ENCODE assay signal across 38 cellular contexts in genomic region chr11:5556596-5557188, GRCh38. TPM values are rescaled to one million over a fixed set of nuclear protein-coding genes. Genes with fewer than 3 reads are reported as not detected.
"Had no signal": no experiment of that assay in that cellular context is flagged by ENCODE, and none has a peak within 500 bp of the region (broad histone marks: within the 10 kb centered on the region; RNA-seq: fewer than 3 reads in every experiment).

No MANE protein-coding gene starts in this region.

- H3K4me1 Mint-ChIP-seq: activated CD4-positive, alpha-beta T cell treated with anti-CD3 and anti-CD28 coated beads for 36 hours; activated CD4-positive, alpha-beta T cell treated with anti-CD3 and anti-CD28 coated beads, Interleukin-2, amount 10 ng/mL, durations not matched to agents 7 days and 5 days; activated naive CD4-positive, alpha-beta T cell treated with anti-CD3 and anti-CD28 coated beads, Interleukin-2, amount 50 U/mL, for 24 hours; activated naive CD8-positive, alpha-beta T cell treated with anti-CD3 and anti-CD28 coated beads, Interleukin-2, amount 10 ng/mL, durations not matched to agents 7 days and 5 days; brain; T-cell had no signal

- H3K4me3 Mint-ChIP-seq: activated CD4-positive, alpha-beta T cell treated with anti-CD3 and anti-CD28 coated beads for 36 hours; activated CD4-positive, alpha-beta T cell treated with anti-CD3 and anti-CD28 coated beads, Interleukin-2, amount 10 ng/mL, durations not matched to agents 7 days and 5 days; activated CD8-positive, alpha-beta T cell treated with anti-CD3 and anti-CD28 coated beads, Interleukin-2, amount 10 ng/mL, durations not matched to agents 7 days and 5 days; activated naive CD4-positive, alpha-beta T cell treated with anti-CD3 and anti-CD28 coated beads, Interleukin-2, amount 50 U/mL, for 24 hours; activated naive CD8-positive, alpha-beta T cell treated with anti-CD3 and anti-CD28 coated beads, Interleukin-2, amount 10 ng/mL, durations not matched to agents 7 days and 5 days; activated T-cell treated with anti-CD3 and anti-CD28 coated beads, Interleukin-2, amount 50 U/mL, for 24 hours; brain; T-cell; T-helper 17 cell had no signal

- DNase-seq: activated CD4-positive, alpha-beta T cell treated with anti-CD3 and anti-CD28 coated beads for 36 hours; activated CD4-positive, alpha-beta T cell treated with anti-CD3 and anti-CD28 coated beads, Interleukin-2, amount 10 ng/mL, durations not matched to agents 7 days and 5 days; activated CD4-positive, alpha-beta T cell treated with anti-CD3 and anti-CD28 coated beads, Interleukin-2, amount 50 U/mL, for 48 hours; activated CD8-positive, alpha-beta T cell treated with anti-CD3 and anti-CD28 coated beads, Interleukin-2, amount 10 ng/mL, durations not matched to agents 7 days and 5 days; activated gamma-delta T cell; activated naive CD4-positive, alpha-beta T cell treated with Interleukin-2 at 50 U/mL for 16 hours; activated naive CD8-positive, alpha-beta T cell treated with anti-CD3 and anti-CD28 coated beads, Interleukin-2, amount 10 ng/mL, durations not matched to agents 7 days and 5 days; activated T-cell treated with anti-CD3 and anti-CD28 coated beads, Interleukin-2, amount 50 U/mL, for 24 hours; caudate nucleus; cerebellar nuclear complex; Karpas-422; NCI-H1048; NCI-H1105 treated with DMSO at 0.1 percent for 48 hours; NCI-H1436; NCI-H1694; NCI-H1930; NCI-H345; NCI-H524 treated with DMSO at 0.1 percent for 48 hours; PC-3; SIG-M5; T-cell; T-helper 17 cell; T-helper 9 cell had no signal

- FAIRE-seq: bronchial epithelial cell, RCC 7860, TTC549 had no signal

- H3K9me3 Mint-ChIP-seq: activated CD4-positive, alpha-beta T cell treated with anti-CD3 and anti-CD28 coated beads, Interleukin-2, amount 10 ng/mL, durations not matched to agents 7 days and 5 days; activated naive CD4-positive, alpha-beta T cell treated with anti-CD3 and anti-CD28 coated beads, Interleukin-2, amount 50 U/mL, for 24 hours; activated naive CD8-positive, alpha-beta T cell treated with anti-CD3 and anti-CD28 coated beads, Interleukin-2, amount 10 ng/mL, durations not matched to agents 7 days and 5 days; activated T-cell treated with anti-CD3 and anti-CD28 coated beads, Interleukin-2, amount 50 U/mL, for 24 hours; activated T-helper 2 cell treated with anti-CD3 and anti-CD28 coated beads, Interferon-gamma antibody, Interleukin-2, Interleukin-4, amounts not matched to agents 10 μg/mL and 5 μg/mL and 100 μg/mL, durations not matched to agents 14 hours and 24 hours and 36 hours; brain; T-cell had no signal

- H3K27ac ChIP-seq: RWPE1 had no signal

- H3K27me3 Mint-ChIP-seq: activated naive CD4-positive, alpha-beta T cell treated with anti-CD3 and anti-CD28 coated beads, Interleukin-2, amount 50 U/mL, for 24 hours; activated T-cell treated with anti-CD3 and anti-CD28 coated beads, Interleukin-2, amount 50 U/mL, for 24 hours had no signal

- H3K27ac Mint-ChIP-seq: activated CD4-positive, alpha-beta T cell treated with anti-CD3 and anti-CD28 coated beads for 36 hours; activated CD4-positive, alpha-beta T cell treated with anti-CD3 and anti-CD28 coated beads, Interleukin-2, amount 10 ng/mL, durations not matched to agents 7 days and 5 days; activated CD8-positive, alpha-beta T cell treated with anti-CD3 and anti-CD28 coated beads, Interleukin-2, amount 10 ng/mL, durations not matched to agents 7 days and 5 days; activated naive CD4-positive, alpha-beta T cell treated with anti-CD3 and anti-CD28 coated beads, Interleukin-2, amount 50 U/mL, for 24 hours; activated naive CD8-positive, alpha-beta T cell treated with anti-CD3 and anti-CD28 coated beads, Interleukin-2, amount 10 ng/mL, durations not matched to agents 7 days and 5 days; activated T-cell treated with anti-CD3 and anti-CD28 coated beads, Interleukin-2, amount 50 U/mL, for 24 hours; activated T-helper 2 cell treated with anti-CD3 and anti-CD28 coated beads, Interferon-gamma antibody, Interleukin-2, Interleukin-4, amounts not matched to agents 10 μg/mL and 5 μg/mL and 100 μg/mL, durations not matched to agents 14 hours and 24 hours and 36 hours; brain; T-cell; T-helper 17 cell had no signal

- ATAC-seq: activated CD4-positive, alpha-beta T cell treated with anti-CD3 and anti-CD28 coated beads for 36 hours; activated CD4-positive, CD25-positive, alpha-beta regulatory T cell treated with anti-CD3 and anti-CD28 coated beads, Interleukin-2, amount 50 U/mL, for 24 hours; activated CD8-positive, alpha-beta T cell treated with anti-CD3 and anti-CD28 coated beads, Interleukin-2, amount 10 ng/mL, durations not matched to agents 7 days and 5 days; PC-3; Right ventricle myocardium inferior; SK-N-SH treated with all-trans-retinoic acid at 6 μM for 48 hours; T-cell; T-helper 17 cell had no signal

- H3K36me3 Mint-ChIP-seq: activated naive CD4-positive, alpha-beta T cell treated with anti-CD3 and anti-CD28 coated beads, Interleukin-2, amount 50 U/mL, for 24 hours; activated naive CD8-positive, alpha-beta T cell treated with anti-CD3 and anti-CD28 coated beads, Interleukin-2, amount 10 ng/mL, durations not matched to agents 7 days and 5 days; brain had no signal

RNA-seq across cellular contexts. Expression of gene OR52H1, which starts 8.4 kb away (rescaled TPM):
- total RNA-seq: activated CD4-positive, alpha-beta T cell treated with anti-CD3 and anti-CD28 coated beads for 36 hours; activated CD8-positive, alpha-beta T cell treated with anti-CD3 and anti-CD28 coated beads, Interleukin-2, amount 10 ng/mL, durations not matched to agents 7 days and 5 days; activated naive CD8-positive, alpha-beta T cell treated with anti-CD3 and anti-CD28 coated beads, Interleukin-2, amount 10 ng/mL, durations not matched to agents 7 days and 5 days; activated T-helper 2 cell treated with anti-CD3 and anti-CD28 coated beads, Interferon-gamma antibody, Interleukin-2, Interleukin-4, amounts not matched to agents 10 μg/mL and 5 μg/mL and 100 μg/mL, durations not matched to agents 14 hours and 24 hours and 36 hours; astrocyte; bronchial epithelial cell; MCF 10A; NCI-H460; PC-3; Right ventricle myocardium inferior; SK-MEL-5; T-helper 17 cell had no signal
- polyA plus RNA-seq: adipose tissue had no signal

RNA-seq across cellular contexts. Expression of gene OR52B6, which starts 24.0 kb away (rescaled TPM):
- total RNA-seq: activated CD4-positive, alpha-beta T cell treated with anti-CD3 and anti-CD28 coated beads for 36 hours; activated CD4-positive, alpha-beta T cell treated with anti-CD3 and anti-CD28 coated beads, Interleukin-2, amount 10 ng/mL, durations not matched to agents 7 days and 5 days; activated CD8-positive, alpha-beta T cell treated with anti-CD3 and anti-CD28 coated beads, Interleukin-2, amount 10 ng/mL, durations not matched to agents 7 days and 5 days; activated naive CD8-positive, alpha-beta T cell treated with anti-CD3 and anti-CD28 coated beads, Interleukin-2, amount 10 ng/mL, durations not matched to agents 7 days and 5 days; activated T-helper 2 cell treated with anti-CD3 and anti-CD28 coated beads, Interferon-gamma antibody, Interleukin-2, Interleukin-4, amounts not matched to agents 10 μg/mL and 5 μg/mL and 100 μg/mL, durations not matched to agents 14 hours and 24 hours and 36 hours; astrocyte; bronchial epithelial cell; MCF 10A; NCI-H460; PC-3; Right ventricle myocardium inferior; SK-MEL-5; T-cell; T-helper 17 cell had no signal
- polyA plus RNA-seq: adipose tissue had no signal

RNA-seq across cellular contexts. Expression of gene TRIM6, which starts 39.7 kb away (rescaled TPM):
- total RNA-seq: T-helper 17 cell had no signal

RNA-seq across cellular contexts. Expression of gene UBQLNL, which starts 40.2 kb away (rescaled TPM):
- total RNA-seq: bronchial epithelial cell, MCF 10A, NCI-H460, PC-3, SK-MEL-5 had no signal

RNA-seq across cellular contexts. Expression of gene UBQLN3, which starts 46.9 kb away (rescaled TPM):
- total RNA-seq: activated CD4-positive, alpha-beta T cell treated with anti-CD3 and anti-CD28 coated beads for 36 hours; activated CD4-positive, alpha-beta T cell treated with anti-CD3 and anti-CD28 coated beads, Interleukin-2, amount 10 ng/mL, durations not matched to agents 7 days and 5 days; activated CD8-positive, alpha-beta T cell treated with anti-CD3 and anti-CD28 coated beads, Interleukin-2, amount 10 ng/mL, durations not matched to agents 7 days and 5 days; activated T-helper 2 cell treated with anti-CD3 and anti-CD28 coated beads, Interferon-gamma antibody, Interleukin-2, Interleukin-4, amounts not matched to agents 10 μg/mL and 5 μg/mL and 100 μg/mL, durations not matched to agents 14 hours and 24 hours and 36 hours; astrocyte; bronchial epithelial cell; MCF 10A; NCI-H460; PC-3; Right ventricle myocardium inferior; SK-MEL-5 had no signal
- polyA plus RNA-seq: adipose tissue had no signal
